ENCODE assay signal across 8 cellular contexts in genomic region chr7:45978010-45978681, GRCh38. TPM values are rescaled to one million over a fixed set of nuclear protein-coding genes. Genes with fewer than 3 reads are reported as not detected.
DNase-seq lines count a peak whose midpoint lies in the region; ATAC-seq, FAIRE-seq and TF ChIP-seq lines count a peak whose summit lies in the region.

No MANE protein-coding gene starts in this region.

- TF ChIP-seq RAD21 in H1 (IDR thresholded peaks at IDR 0.05 in 1 of 2, conservative IDR thresholded peaks at IDR 0.05 in 1 of 2; ENCODE audit: low read depth in 2 of 2, low read length in 2 of 2) = no peak

- H3K4me1 ChIP-seq in H1 (replicated peaks in 1 of 4; ENCODE audit: control insufficient read depth in 3 of 4, insufficient read depth in 4 of 4, low read length in 3 of 4) = peaks cover 0 to 7% (median 6%) of the 10 kb centered on the region in 4 experiments; a peak in 5 of 7 replicates

- no peaks in the 10 kb centered on the region for H4K20me1 ChIP-seq in H1 (replicated peaks in 1 of 2; ENCODE audit: control insufficient read depth in 1 of 2, insufficient read depth in 2 of 2, low read length in 2 of 2)

- H3K9me3 Mint-ChIP-seq in activated naive CD4-positive, alpha-beta T cell treated with anti-CD3 and anti-CD28 coated beads, Interleukin-2, amount 50 U/mL, for 72 hours = peaks cover 7 to 8% of the 10 kb centered on the region in 2 donors
- peaks cover 8% of the 10 kb centered on the region for H3K9me3 Mint-ChIP-seq in nephron

- peaks cover 20% of the 10 kb centered on the region for H3K4me1 Mint-ChIP-seq in nephron

- peak overlapping the region in 1 of 2 donors; percentile 91 for H3K27ac Mint-ChIP-seq in activated naive CD4-positive, alpha-beta T cell treated with anti-CD3 and anti-CD28 coated beads, Interleukin-2, amount 50 U/mL, for 72 hours
- peak overlapping the region; percentile 4 to 53 (median 38) for H3K27ac Mint-ChIP-seq in nephron

- peaks cover 10% of the 10 kb centered on the region for H3K27me3 Mint-ChIP-seq in nephron (ENCODE audit: low read depth)

- H3K56ac ChIP-seq in H1 (replicated peaks; ENCODE audit: insufficient read length, low read depth, low read length) = no peak overlapping the region

- H3K18ac ChIP-seq in H1 (ENCODE audit: extremely low read depth, low read length) = no peak overlapping the region

- H3K23me2 ChIP-seq in H1 (ENCODE audit: low read depth, low read length) = no peaks in the 10 kb centered on the region

- H2BK5ac ChIP-seq in H1 (ENCODE audit: low read depth, low read length) = no peak overlapping the region

- no peak overlapping the region for H2BK20ac ChIP-seq in H1 (ENCODE audit: low read length)

- 43% methylated on average over 11 of the region's 11 CpGs; no CpG with 5 or more reads in 1 of the 2 experiments for WGBS in H1 (ENCODE audit: extremely low coverage in 1 of 2, insufficient coverage in 1 of 2, insufficient read length in 1 of 2, insufficient replicate concordance in 2 of 2, low coverage in 1 of 2, low lambda C conversion rate in 2 of 2, missing lambda C conversion rate in 1 of 2), 2 experiments

- H3K36me3 ChIP-seq in H1 (ENCODE audit: control insufficient read depth in 2 of 4, insufficient read depth in 4 of 4, low read length in 3 of 4) = no peaks in the 10 kb centered on the region

- POLR2A ChIA-PET in H1 (lab: Charles Lee; ENCODE audit: partially characterized antibody) = no interaction called here

- H3K4me3 ChIP-seq in H1 (ENCODE audit: extremely low read depth in 1 of 4, insufficient read depth in 2 of 4, low read depth in 3 of 4, low read length in 4 of 4) = no peak overlapping the region

- TF ChIP-seq CTCF in H1 (IDR thresholded peaks at IDR 0.05; ENCODE audit: control extremely low read depth in 1 of 3, insufficient read depth in 1 of 3, low read depth in 1 of 3, low read length in 3 of 3) = no peak
- TF ChIP-seq CTCF in nephron (IDR thresholded peaks at IDR 0.05; ENCODE audit: unreplicated experiment in 3 of 3) = no peak

- H4K8ac ChIP-seq in H1 (ENCODE audit: extremely low read depth, insufficient read depth, low read length) = no peak overlapping the region

- H3K27me3 ChIP-seq in H1 (replicated peaks in 1 of 4; ENCODE audit: control insufficient read depth in 3 of 4, extremely low read depth in 1 of 4, insufficient read depth in 3 of 4, low read length in 3 of 4) = no peaks in the 10 kb centered on the region

- H4K91ac ChIP-seq in H1 (replicated peaks; ENCODE audit: insufficient read length, low read length) = no peak overlapping the region

- no peak for TF ChIP-seq EP300 in H1 (IDR thresholded peaks at IDR 0.05; ENCODE audit: borderline replicate concordance in 1 of 2, low read depth in 2 of 2, low read length in 2 of 2)

- H3K36me3 Mint-ChIP-seq in activated naive CD4-positive, alpha-beta T cell treated with anti-CD3 and anti-CD28 coated beads, Interleukin-2, amount 50 U/mL, for 72 hours = peaks cover 0 to 15% of the 10 kb centered on the region in 2 donors
- no peaks in the 10 kb centered on the region for H3K36me3 Mint-ChIP-seq in nephron (ENCODE audit: low read depth)

- no peak overlapping the region for H3K14ac ChIP-seq in H1 (ENCODE audit: insufficient read length)

- no peak overlapping the region for H2BK12ac ChIP-seq in H1 (ENCODE audit: low read depth, low read length)

- peak in 1 of 2 donors; percentile 26 for DNase-seq in activated naive CD4-positive, alpha-beta T cell treated with anti-CD3 and anti-CD28 coated beads, Interleukin-2, amount 50 U/mL, for 72 hours (ENCODE audit: low spot score in 2 of 2)
- no peak for DNase-seq in activated naive CD4-positive, alpha-beta T cell treated with anti-CD3 and anti-CD28 coated beads, Interleukin-2, amount 50 U/mL, for 16 hours
- DNase-seq in NCI-H774 (lab: John Stamatoyannopoulos, UW) (peak; percentile 2), H1 (ENCODE audit: low read depth in 1 of 2, low spot score in 2 of 2) (peak in 1 of 2 experiments; percentile 41), NCI-H345 (lab: John Stamatoyannopoulos, UW) (no peak)

- H3K79me2 ChIP-seq in H1 (ENCODE audit: control insufficient read depth in 1 of 2, insufficient read depth in 2 of 2, low read length in 2 of 2) = no peaks in the 10 kb centered on the region

- no peak overlapping the region for H3K9ac ChIP-seq in H1 (replicated peaks in 1 of 4; ENCODE audit: extremely low read depth in 1 of 4, low read depth in 3 of 4, low read length in 3 of 4)

- H3K4me2 ChIP-seq in H1 (ENCODE audit: insufficient read depth in 1 of 2, low read depth in 2 of 2, low read length in 2 of 2) = peak overlapping the region in 1 of 2 experiments; percentile 14; a peak in 1 of 4 replicates

- peak; percentile 85 to 97 for ATAC-seq in activated naive CD4-positive, alpha-beta T cell treated with anti-CD3 and anti-CD28 coated beads, Interleukin-2, amount 50 U/mL, for 72 hours
- ATAC-seq in HG02588 (IDR thresholded peaks at IDR 0.05; ENCODE audit: unreplicated experiment) = no peak
- ATAC-seq in HG02840 (IDR thresholded peaks at IDR 0.05; ENCODE audit: low FRiP score, unreplicated experiment) = no peak

- H3K27ac ChIP-seq in H1 (ENCODE audit: low read depth, low read length) = no peak overlapping the region

- no peak overlapping the region for H4K5ac ChIP-seq in H1 (ENCODE audit: insufficient read length, low read depth, low read length)

- no peaks in the 10 kb centered on the region for H3K79me1 ChIP-seq in H1 (ENCODE audit: low read depth, low read length)

- H3K4me3 Mint-ChIP-seq in nephron = peak overlapping the region in 1 of 3 experiments; percentile 38

- H2AK5ac ChIP-seq in H1 (ENCODE audit: low read depth, low read length) = no peak overlapping the region

- 0 out of 2 replicates have a peak overlapping the region, but pooled peaks have one; percentile 68 for H2AFZ ChIP-seq in H1 (ENCODE audit: low read length)

- no peak for FAIRE-seq in H1 (lab: Jason Lieb, UNC)

- no peak overlapping the region for H3K23ac ChIP-seq in H1 (ENCODE audit: insufficient read length)

- no peak overlapping the region for H3K4ac ChIP-seq in H1 (replicated peaks; ENCODE audit: insufficient read length, low read depth, low read length)

- H3K9me3 ChIP-seq in H1 (ENCODE audit: insufficient read depth in 2 of 2, low read depth in 1 of 2, low read length in 1 of 2) = peaks cover 0 to 4% of the 10 kb centered on the region in 2 experiments; a peak in 3 of 4 replicates

- TF ChIP-seq POLR2A in H1 (IDR thresholded peaks at IDR 0.05; ENCODE audit: control extremely low read depth in 1 of 2, low read depth in 2 of 2, low read length in 2 of 2) = no peak

- no peak overlapping the region for H2BK15ac ChIP-seq in H1 (ENCODE audit: low read length)

- peak overlapping the region; percentile 13 for H2BK120ac ChIP-seq in H1 (replicated peaks; ENCODE audit: low read depth, low read length)

- CTCF ChIA-PET in H1 (lab: Charles Lee; ENCODE audit: partially characterized antibody) = interaction anchor here (1.2 to 4.5 kb wide), 2 partner anchors 10 to 56 kb away, joined by 3 to 15 read pairs; no protein-coding TSS in a partner anchor

TF ChIP-seq in H1, 55 proteins besides CTCF, POLR2A, EP300 and RAD21:
- TF ChIP-seq JUN (IDR thresholded peaks at IDR 0.05; ENCODE audit: low read depth, low read length) (peak; percentile 27; the same call in 1 of the 2 replicates), BACH1 (IDR thresholded peaks at IDR 0.05; ENCODE audit: low read length) (peak; percentile 50; the same call in 1 of the 2 replicates), ASH2L (IDR thresholded peaks at IDR 0.05; ENCODE audit: low read length) (no peak), JUND (IDR thresholded peaks at IDR 0.05; ENCODE audit: low read length) (peak; percentile 93)

RNA-seq across cellular contexts. Expression of gene IGFBP3, which starts 57.1 kb away (rescaled TPM):
- total RNA-seq in activated naive CD4-positive, alpha-beta T cell treated with anti-CD3 and anti-CD28 coated beads, Interleukin-2, amount 50 U/mL, for 72 hours = under 1 TPM in 1 of 2 donors, not detected in 1; 0.31 TPM
- total RNA-seq in H1 (2021; fragmentation: NEBNext Ultra II Directional; extraction: Animal tissue kit (Norgen Biotek cat#: 25700)) = 5.5 and 7.1 TPM in 2 replicates
- polyA plus RNA-seq in H1 (2011; rRNA removed) = 12.1 TPM in 2 replicates
- 11.9 TPM for polyA plus RNA-seq in H1 (2011; cell fraction: cytosol; rRNA removed)
- polyA plus RNA-seq in H1 (2011; cell fraction: nucleus; rRNA removed) = 9.8 TPM
- polyA plus RNA-seq in H1 (2012, experiment 1 of 2) = 8.9 to 10.8 TPM (median 9.8 TPM) in 4 replicates
- 11.2 TPM for polyA plus RNA-seq in H1 (2012, experiment 2 of 2)
- 7.7 TPM for polyA plus RNA-seq in H1 (2013, experiment 1 of 2)
- 9.2 TPM for polyA plus RNA-seq in H1 (2013, experiment 2 of 2)
- 4.7 and 6.3 TPM in 2 replicates for polyA minus RNA-seq in H1 (2011; rRNA and poly(A)+ RNA removed)
- 10.3 TPM for polyA minus RNA-seq in H1 (2011; cell fraction: cytosol; rRNA and poly(A)+ RNA removed)
- polyA minus RNA-seq in H1 (2011; cell fraction: nucleus; rRNA and poly(A)+ RNA removed) = 16.8 TPM

Comparison
In these comparisons a context has a peak if more than half of its experiments do, and no peak if none do; other contexts are left out.
1. ATAC-seq: peak in activated naive CD4-positive, alpha-beta T cell treated with anti-CD3 and anti-CD28 coated beads, Interleukin-2, amount 50 U/mL, for 72 hours (2 of 2); none in HG02588 (single experiment) and HG02840 (single experiment).